ENCODE assay signal across 13 cellular contexts in genomic region chr17:69524854-69525253, GRCh38.
DNase-seq lines count a peak whose midpoint lies in the region; ATAC-seq, FAIRE-seq and TF ChIP-seq lines count a peak whose summit lies in the region.
"Had no signal": no experiment of that assay in that cellular context is flagged by ENCODE, and none has a peak within 500 bp of the region (broad histone marks: within the 10 kb centered on the region; RNA-seq: fewer than 3 reads in every experiment).

No MANE protein-coding gene starts in this region.

- intact Hi-C loops in GM12878 (cut with micrococcal nuclease; ENCODE audit: unreplicated experiment) (loop anchor here (5.0 to 10.0 kb wide), 4 partner anchors 133 to 1027 kb away; no protein-coding TSS in a partner anchor), psoas muscle (cut with DNase I) (loop anchor here (1.0 to 5.0 kb wide), 3 partner anchors 190 to 1027 kb away; partner anchors contain the start of gene ABCA5 (in 1 of the 2))

- RAD21 ChIA-PET in GM12878 (lab: Charles Lee; ENCODE audit: unreplicated experiment), result interaction anchor here (0.9 to 3.8 kb wide), 14 partner anchors 14 to 1105 kb away, joined by 3 to 17 read pairs (median 3); partner anchors contain the start of gene MAP2K6

- no TSS peak for BruUV-seq in GM12878 (replicated peaks; lab: Mats Ljungman, UMichigan)

- peak; percentile 56 for DNase-seq in NCI-H82 (lab: John Stamatoyannopoulos, UW)
- no peak for DNase-seq in NCI-H82 treated with DMSO at 0.1 percent for 48 hours (lab: John Stamatoyannopoulos, UW; ENCODE audit: unreplicated experiment)
- DNase-seq in GM12878 (ENCODE audit: low read depth, low spot score), result no peak
- no peak for DNase-seq in psoas muscle
- DNase-seq in suprapubic skin (ENCODE audit: low spot score in 2 of 2), result no peak
- DNase-seq in SIG-M5 (lab: John Stamatoyannopoulos, UW), result no peak
- DNase-seq in NCI-H2081 treated with DMSO at 0.1 percent for 48 hours (lab: John Stamatoyannopoulos, UW), result no peak
- DNase-seq: activated CD4-positive, alpha-beta T cell treated with anti-CD3 and anti-CD28 coated beads, Interleukin-2, amount 50 U/mL, for 1 hour; activated naive CD4-positive, alpha-beta T cell treated with anti-CD3 and anti-CD28 coated beads, Interleukin-2, amount 50 U/mL, for 16 hours; COR-L47; hippocampal formation had no signal

- FAIRE-seq in GM12878 (lab: Jason Lieb, UNC), result no peak
- FAIRE-seq: GM19239 had no signal

- H3K4me2 ChIP-seq in GM12878 (ENCODE audit: control insufficient read depth, insufficient read depth), result no peak overlapping the region

- ATAC-seq in GM12878 (no peak), psoas muscle (peak in 1 of 4 donors; percentile 9)

- H4K20me1 ChIP-seq in GM12878 (ENCODE audit: control insufficient read depth, insufficient read depth), result no peaks in the 10 kb centered on the region

- CTCF ChIA-PET in GM12878 (lab: Yijun Ruan, JAX), result interaction anchor here (0.5 to 10.3 kb wide), 41 partner anchors 9 to 1997 kb away, joined by 3 to 100 read pairs (median 5); partner anchors contain the start of gene MAP2K6

- H3K27me3 ChIP-seq in GM12878 (replicated peaks in 1 of 2; ENCODE audit: control insufficient read depth in 2 of 2, insufficient read depth in 2 of 2, low read length in 1 of 2) (no peaks in the 10 kb centered on the region), psoas muscle (ENCODE audit: insufficient read depth in 3 of 3, low read length in 2 of 3) (no peaks in the 10 kb centered on the region), suprapubic skin (no peaks in the 10 kb centered on the region)

- H3K9me3 ChIP-seq in GM12878 (replicated peaks; ENCODE audit: control insufficient read depth, insufficient read depth, low read length) (peaks cover 3% of the 10 kb centered on the region; the same call in 1 of the 3 replicates), psoas muscle (no peaks in the 10 kb centered on the region), suprapubic skin (no peaks in the 10 kb centered on the region)

- peak; percentile 38; the same call in 1 of the 2 replicates for TF ChIP-seq RAD21 in GM12878 (IDR thresholded peaks at IDR 0.05; ENCODE audit: insufficient read depth, low read depth, low read length)

- WGBS in GM12878 (ENCODE audit: insufficient coverage, insufficient replicate concordance, low lambda C conversion rate, missing lambda C conversion rate), result 42% methylated on average over 4 of the region's 4 CpGs
- WGBS in psoas muscle, 3 donors, result 52 to 66% (median 56%) methylated on average over 4 of the region's 4 CpGs
- WGBS in suprapubic skin, result 89% methylated on average over 4 of the region's 4 CpGs

- H3K4me1 ChIP-seq in GM12878 (ENCODE audit: control insufficient read depth, insufficient read depth, low read length), result peaks cover 10% of the 10 kb centered on the region; the same call in 1 of the 2 replicates
- peaks cover 17% of the 10 kb centered on the region for H3K4me1 ChIP-seq in psoas muscle
- peaks cover 4% of the 10 kb centered on the region for H3K4me1 ChIP-seq in suprapubic skin

- H3K27ac ChIP-seq in GM12878 (ENCODE audit: control insufficient read depth, insufficient read depth), result no peak overlapping the region
- peak overlapping the region; percentile 70 for H3K27ac ChIP-seq in psoas muscle
- H3K27ac ChIP-seq in suprapubic skin, result no peak overlapping the region

- TF ChIP-seq CTCF in LNCAP (IDR thresholded peaks at IDR 0.05), result peak; percentile 26; the same call in 1 of the 2 replicates
- TF ChIP-seq CTCF in GM12878 (IDR thresholded peaks at IDR 0.05 in 2 of 3, conservative IDR thresholded peaks at IDR 0.05 in 1 of 3; ENCODE audit: control insufficient read depth in 2 of 3, extremely low read depth in 1 of 3, insufficient read depth in 1 of 3, low read depth in 3 of 3, low read length in 3 of 3), result peak in 2 of 3 experiments; percentile 7 to 11; a peak in 2 of 6 replicates
- TF ChIP-seq CTCF in psoas muscle (IDR thresholded peaks at IDR 0.05), result no peak
- TF ChIP-seq CTCF in suprapubic skin (IDR thresholded peaks at IDR 0.05), result no peak

- no peaks in the 10 kb centered on the region for H3K79me2 ChIP-seq in GM12878 (ENCODE audit: control insufficient read depth, insufficient read depth, low read length)

- no peak overlapping the region for H2AFZ ChIP-seq in GM12878 (ENCODE audit: control insufficient read depth, low read depth, low read length)

- POLR2A ChIA-PET in GM12878 (lab: Charles Lee), result no interaction called here

- in situ Hi-C loops in GM12878 (cut with MboI), result no loop called here

- SMC1A ChIA-PET in GM12878 (lab: Charles Lee; ENCODE audit: uncharacterized antibody, unreplicated experiment), result interaction anchor here (0.7 to 8.7 kb wide), 25 partner anchors 9 to 1102 kb away, joined by 3 to 50 read pairs (median 4); partner anchors contain the start of gene MAP2K6

- TF ChIP-seq POLR2A in GM12878 (IDR thresholded peaks at IDR 0.05; ENCODE audit: low read depth, low read length) (no peak), suprapubic skin (IDR thresholded peaks at IDR 0.05) (no peak)

- TF ChIP-seq EP300 in GM12878 (IDR thresholded peaks at IDR 0.05; ENCODE audit: borderline replicate concordance in 1 of 2, control insufficient read depth in 1 of 2, low read depth in 2 of 2, low read length in 2 of 2) (no peak), suprapubic skin (IDR thresholded peaks at IDR 0.05) (no peak)

- H3K4me3 ChIP-seq in GM12878, result no peak overlapping the region
- H3K4me3 ChIP-seq in psoas muscle, result no peak overlapping the region
- no peak overlapping the region for H3K4me3 ChIP-seq in suprapubic skin

- H3K36me3 ChIP-seq in GM12878 (ENCODE audit: control insufficient read depth in 2 of 2, insufficient read depth in 2 of 2, low read length in 1 of 2) (peaks cover 1 to 48% of the 10 kb centered on the region in 2 experiments), psoas muscle (ENCODE audit: insufficient read depth in 1 of 2, low read depth in 1 of 2) (peaks cover 0 to 52% of the 10 kb centered on the region in 2 donors), suprapubic skin (peaks cover 19% of the 10 kb centered on the region)

- H3K9ac ChIP-seq in GM12878 (ENCODE audit: control insufficient read depth, insufficient read depth, low read length), result no peak overlapping the region

TF ChIP-seq in GM12878, 131 proteins besides CTCF, POLR2A, EP300 and RAD21:
- TF ChIP-seq CHD2 (IDR thresholded peaks at IDR 0.05; ENCODE audit: borderline replicate concordance, low read depth, low read length) (no peak), CBX3 (IDR thresholded peaks at IDR 0.05; ENCODE audit: borderline replicate concordance, low read depth) (no peak), MTA2 (IDR thresholded peaks at IDR 0.05; ENCODE audit: low read depth) (no peak), ATF2 (IDR thresholded peaks at IDR 0.05; ENCODE audit: low read length) (no peak), BCL11A (IDR thresholded peaks at IDR 0.05; ENCODE audit: low read depth, low read length) (no peak)

Comparison
In these comparisons a context has a peak if more than half of its experiments do, and no peak if none do; other contexts are left out.
1. CTCF ChIP-seq: peak in LNCAP (single experiment) and GM12878 (2 of 3); none in psoas muscle (single experiment) and suprapubic skin (0 of 2).